ENCODE assay signal across 1 cellular context in the genomic region with DNA sequence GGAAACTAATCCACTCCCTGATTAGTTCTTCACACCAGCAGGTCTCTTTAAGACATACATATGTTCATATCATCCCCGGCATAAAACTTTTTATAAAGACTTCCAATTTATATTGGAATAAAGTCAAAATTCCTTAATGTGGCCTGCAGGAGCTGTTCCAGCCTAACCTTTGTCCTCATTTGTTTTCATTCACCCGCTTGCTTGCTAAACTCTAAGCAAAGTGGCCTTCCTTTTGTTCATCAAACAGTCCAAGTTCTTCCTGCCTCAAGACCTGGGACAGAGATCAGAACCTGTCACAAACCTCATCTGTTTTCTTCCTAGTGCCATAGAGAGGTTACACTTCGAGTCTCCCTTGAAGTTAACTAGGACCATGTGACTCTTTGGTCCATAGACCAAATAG.
A peak's percentile ranks its signal among the peaks of the same experiment; 100 is the strongest.
TF ChIP-seq lines count a peak whose summit lies in the region.

No MANE protein-coding gene starts in this region.

TF ChIP-seq in liver, 16 proteins besides CTCF, POLR2A, EP300 and RAD21 (continued from another document):
- TF ChIP-seq, protein P1, sequence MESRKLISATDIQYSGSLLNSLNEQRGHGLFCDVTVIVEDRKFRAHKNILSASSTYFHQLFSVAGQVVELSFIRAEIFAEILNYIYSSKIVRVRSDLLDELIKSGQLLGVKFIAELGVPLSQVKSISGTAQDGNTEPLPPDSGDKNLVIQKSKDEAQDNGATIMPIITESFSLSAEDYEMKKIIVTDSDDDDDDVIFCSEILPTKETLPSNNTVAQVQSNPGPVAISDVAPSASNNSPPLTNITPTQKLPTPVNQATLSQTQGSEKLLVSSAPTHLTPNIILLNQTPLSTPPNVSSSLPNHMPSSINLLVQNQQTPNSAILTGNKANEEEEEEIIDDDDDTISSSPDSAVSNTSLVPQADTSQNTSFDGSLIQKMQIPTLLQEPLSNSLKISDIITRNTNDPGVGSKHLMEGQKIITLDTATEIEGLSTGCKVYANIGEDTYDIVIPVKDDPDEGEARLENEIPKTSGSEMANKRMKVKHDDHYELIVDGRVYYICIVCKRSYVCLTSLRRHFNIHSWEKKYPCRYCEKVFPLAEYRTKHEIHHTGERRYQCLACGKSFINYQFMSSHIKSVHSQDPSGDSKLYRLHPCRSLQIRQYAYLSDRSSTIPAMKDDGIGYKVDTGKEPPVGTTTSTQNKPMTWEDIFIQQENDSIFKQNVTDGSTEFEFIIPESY (IDR thresholded peaks at IDR 0.05) = no peak
- TF ChIP-seq YY1 (IDR thresholded peaks at IDR 0.05) (peak; percentile 26), RXRA (IDR thresholded peaks at IDR 0.05) (peak; percentile 62 to 63), HNF4A (conservative IDR thresholded peaks at IDR 0.05) (peak; percentile 58)
